1 cellular context compared by ENCODE assay signal in genomic region chr1:88124614-88125013, GRCh38.
TF ChIP-seq lines count a peak whose summit lies in the region.

No MANE protein-coding gene starts in this region.

TF ChIP-seq in GM23338, 12 proteins besides CTCF, POLR2A, EP300 and RAD21 (continued from another document):
- TF ChIP-seq, protein P1, sequence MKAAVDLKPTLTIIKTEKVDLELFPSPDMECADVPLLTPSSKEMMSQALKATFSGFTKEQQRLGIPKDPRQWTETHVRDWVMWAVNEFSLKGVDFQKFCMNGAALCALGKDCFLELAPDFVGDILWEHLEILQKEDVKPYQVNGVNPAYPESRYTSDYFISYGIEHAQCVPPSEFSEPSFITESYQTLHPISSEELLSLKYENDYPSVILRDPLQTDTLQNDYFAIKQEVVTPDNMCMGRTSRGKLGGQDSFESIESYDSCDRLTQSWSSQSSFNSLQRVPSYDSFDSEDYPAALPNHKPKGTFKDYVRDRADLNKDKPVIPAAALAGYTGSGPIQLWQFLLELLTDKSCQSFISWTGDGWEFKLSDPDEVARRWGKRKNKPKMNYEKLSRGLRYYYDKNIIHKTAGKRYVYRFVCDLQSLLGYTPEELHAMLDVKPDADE (IDR thresholded peaks at IDR 0.05): no peak
- TF ChIP-seq STAT1 (IDR thresholded peaks at IDR 0.05; ENCODE audit: unreplicated experiment) (no peak), EZH2phosphoT487 (IDR thresholded peaks at IDR 0.05; ENCODE audit: unreplicated experiment) (no peak), REST (IDR thresholded peaks at IDR 0.05; ENCODE audit: unreplicated experiment) (no peak), EZH2 (IDR thresholded peaks at IDR 0.05; ENCODE audit: low read depth, unreplicated experiment) (no peak)
